Comparison of ENCODE assay signal across 10 cellular contexts in the genomic region with DNA sequence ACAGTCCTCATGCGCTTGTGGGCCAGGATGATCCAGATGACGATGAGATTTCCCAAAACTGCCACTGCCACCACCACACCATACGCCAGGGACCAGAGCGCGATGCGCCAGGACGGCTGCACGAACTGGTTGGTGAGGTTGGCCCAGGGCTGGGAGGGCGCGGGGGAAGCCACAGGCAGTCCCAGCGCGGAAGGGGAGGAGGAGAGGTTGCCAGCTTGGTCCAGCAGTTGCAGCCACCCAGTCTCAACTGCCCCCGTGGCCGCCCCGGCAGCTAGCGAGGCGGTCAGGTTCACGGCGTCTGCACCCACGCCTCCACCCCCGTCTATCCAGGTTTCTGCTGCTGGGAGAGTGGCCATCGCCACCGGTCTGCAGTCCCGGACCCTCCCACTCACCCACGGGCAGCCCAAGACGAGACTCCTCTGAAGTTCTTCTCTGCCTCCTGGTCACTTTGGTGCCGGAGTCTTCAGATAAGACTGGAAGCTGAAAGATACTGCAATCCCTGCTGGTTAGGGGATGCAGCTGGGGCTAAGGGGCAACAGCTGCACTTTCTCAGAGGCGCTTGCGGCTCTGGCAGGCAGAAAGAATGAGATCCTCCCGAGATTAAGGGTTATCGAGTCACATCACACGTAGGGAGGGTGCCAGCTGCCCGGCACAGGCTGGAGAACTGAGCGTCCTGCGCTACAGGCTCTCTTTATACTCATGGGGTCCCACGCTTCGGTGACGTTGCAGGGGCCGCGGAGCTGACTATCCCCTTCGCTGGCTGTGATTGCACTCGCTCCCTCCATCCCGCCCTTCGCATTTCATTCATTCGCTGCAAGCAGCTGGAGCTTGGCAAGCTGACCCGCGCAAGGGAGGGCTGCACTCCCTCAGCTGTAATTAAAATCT. TPM values are rescaled to one million over a fixed set of nuclear protein-coding genes. Genes with fewer than 3 reads are reported as not detected.
DNase-seq lines count a peak whose midpoint lies in the region; ATAC-seq and TF ChIP-seq lines count a peak whose summit lies in the region.
"Had no signal": no experiment of that assay in that cellular context is flagged by ENCODE, and none has a peak within 500 bp of the region (broad histone marks: within the 10 kb centered on the region; RNA-seq: fewer than 3 reads in every experiment).

A gene with protein sequence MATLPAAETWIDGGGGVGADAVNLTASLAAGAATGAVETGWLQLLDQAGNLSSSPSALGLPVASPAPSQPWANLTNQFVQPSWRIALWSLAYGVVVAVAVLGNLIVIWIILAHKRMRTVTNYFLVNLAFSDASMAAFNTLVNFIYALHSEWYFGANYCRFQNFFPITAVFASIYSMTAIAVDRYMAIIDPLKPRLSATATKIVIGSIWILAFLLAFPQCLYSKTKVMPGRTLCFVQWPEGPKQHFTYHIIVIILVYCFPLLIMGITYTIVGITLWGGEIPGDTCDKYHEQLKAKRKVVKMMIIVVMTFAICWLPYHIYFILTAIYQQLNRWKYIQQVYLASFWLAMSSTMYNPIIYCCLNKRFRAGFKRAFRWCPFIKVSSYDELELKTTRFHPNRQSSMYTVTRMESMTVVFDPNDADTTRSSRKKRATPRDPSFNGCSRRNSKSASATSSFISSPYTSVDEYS (minus strand): TSS at position 666 of the 885 bp plus-strand sequence. CDS start 310 bp downstream, at position 356.

- H3K4me3 Mint-ChIP-seq in HFFc6, result peak within 1 kb of the TSS; percentile 47; the same call in 1 of the 2 replicates

- H3K36me3 ChIP-seq in spleen, result no peaks in the 10 kb centered on the region

- H3K27me3 ChIP-seq in spleen (replicated peaks in 1 of 7), result peaks cover 0 to 14% (median 0%) of the 10 kb centered on the region in 7 donors

- H3K36me3 Mint-ChIP-seq in HFFc6 (ENCODE audit: low read depth), result no peaks in the 10 kb centered on the region

- WGBS in spleen, 5 donors, result 6 to 8% (median 8%) methylated on average over 28 to 47 of the region's 47 CpGs

- intact Hi-C loops in spleen (cut with DNase I; ENCODE audit: low total_unique reads), result no loop called here

- H3K27ac ChIP-seq in spleen, result no peak within 1 kb of the TSS

- no peak within 1 kb of the TSS for H3K27ac Mint-ChIP-seq in HFFc6

- H3K9me3 Mint-ChIP-seq in HFFc6, result no peaks in the 10 kb centered on the region

- DNase-seq in HFFc6, result no peak
- peak; percentile 25 for DNase-seq in astrocyte of the hippocampus (ENCODE audit: low read depth, low spot score)
- peak; percentile 92 for DNase-seq in left kidney (ENCODE audit: low read depth, low spot score)
- peak; percentile 65 for DNase-seq in spleen
- no peak for DNase-seq in NCI-H2196 treated with DMSO at 0.1 percent for 48 hours (lab: John Stamatoyannopoulos, UW; ENCODE audit: unreplicated experiment)
- DNase-seq: kidney glomerular epithelial cell; stimulated activated CD4-positive, alpha-beta T cell treated with anti-CD3 and anti-CD28 coated beads, Interleukin-1b, Interleukin-23, amount 100 ng/mL, for 48 hours had no signal

- no peak for TF ChIP-seq POLR2A in spleen (IDR thresholded peaks at IDR 0.05)

- no peaks in the 10 kb centered on the region for H3K4me1 ChIP-seq in spleen

- no peak for TF ChIP-seq CTCF in HFFc6 (IDR thresholded peaks at IDR 0.05)
- no peak for TF ChIP-seq CTCF in spleen (IDR thresholded peaks at IDR 0.05 in 8 of 11, conservative IDR thresholded peaks at IDR 0.05 in 3 of 11)

- peaks cover 0 to 11% (median 0%) of the 10 kb centered on the region in 8 donors for H3K9me3 ChIP-seq in spleen

- H3K4me1 Mint-ChIP-seq in HFFc6 (ENCODE audit: low read depth), result no peaks in the 10 kb centered on the region

- peaks cover 10% of the 10 kb centered on the region; the same call in 1 of the 2 replicates for H3K27me3 Mint-ChIP-seq in HFFc6 (ENCODE audit: insufficient read depth)

- no peak for ATAC-seq in GM21360 (IDR thresholded peaks at IDR 0.05; ENCODE audit: unreplicated experiment)
- ATAC-seq in GM21737 (IDR thresholded peaks at IDR 0.05; ENCODE audit: unreplicated experiment), result no peak
- no peak for ATAC-seq in GM21526 (IDR thresholded peaks at IDR 0.05; ENCODE audit: low FRiP score, unreplicated experiment)

- peak within 1 kb of the TSS in 1 of 8 donors; percentile 0 for H3K4me3 ChIP-seq in spleen

RNA-seq across cellular contexts. Expression of the gene that starts here (rescaled TPM):
- total RNA-seq in HFFc6 (2021; fragmentation: NEBNext Ultra II Directional; extraction: Animal tissue kit (Norgen Biotek cat#: 25700)), result not detected
- not detected for total RNA-seq in spleen
- polyA plus RNA-seq in spleen, result not detected

Comparison
In these comparisons a context has a peak if more than half of its experiments do, and no peak if none do; other contexts are left out.
1. Peak in DNase-seq in spleen; RNA of the gene not detected or under 1 TPM.
2. DNase-seq: peak in astrocyte of the hippocampus (single experiment) and left kidney (single experiment); none in HFFc6 (single experiment) and NCI-H2196 treated with DMSO at 0.1 percent for 48 hours (single experiment).